In the genomic region with DNA sequence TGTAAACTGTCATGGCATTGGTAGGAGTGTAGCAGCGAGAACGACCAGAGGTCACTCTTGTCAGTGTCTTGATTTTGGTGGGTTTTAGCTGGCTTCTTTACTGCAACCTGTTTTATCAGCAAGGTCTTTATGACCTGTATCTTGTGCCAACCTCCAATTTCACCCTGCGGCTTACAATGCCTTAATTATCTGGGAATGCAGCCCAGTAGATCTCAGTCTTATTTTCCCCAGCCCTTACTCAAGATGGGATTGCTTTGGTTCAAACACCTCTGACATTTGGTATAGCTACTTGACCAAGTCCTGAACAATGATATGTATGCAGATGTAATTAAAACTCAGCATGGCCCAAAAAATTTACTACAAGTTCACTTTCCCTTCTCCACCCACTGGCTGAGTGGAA, we compare ENCODE assay signal across 34 cellular contexts.
"Had no signal": no experiment of that assay in that cellular context is flagged by ENCODE, and none has a peak within 500 bp of the region (broad histone marks: within the 10 kb centered on the region; RNA-seq: fewer than 3 reads in every experiment).

No MANE protein-coding gene starts in this region.

- H3K36me3 ChIP-seq: MG63 had no signal

- H3K4me3 ChIP-seq: MG63 had no signal

- H3K27me3 ChIP-seq: MG63 had no signal

- DNase-seq: Karpas-422, Kasumi-1, MG63, MM.1S, MV-4-11, NCI-H1048, NCI-H1092, NCI-H1092 treated with DMSO at 0.1 percent for 48 hours, NCI-H1105, NCI-H1105 treated with DMSO at 0.1 percent for 48 hours, NCI-H1417, NCI-H1417 treated with DMSO at 0.1 percent for 48 hours, NCI-H1436, NCI-H1436 treated with DMSO at 0.1 percent for 48 hours, NCI-H146, NCI-H1694, NCI-H1694 treated with DMSO at 0.1 percent for 48 hours, NCI-H187, NCI-H187 treated with DMSO at 0.1 percent for 48 hours, NCI-H1930, NCI-H2029, NCI-H2029 treated with DMSO at 0.1 percent for 48 hours, NCI-H2081, NCI-H2081 treated with DMSO at 0.1 percent for 48 hours, NCI-H2107, NCI-H2171, NCI-H2171 treated with DMSO at 0.1 percent for 48 hours, NCI-H2227 treated with DMSO at 0.1 percent for 48 hours, NCI-H226, NCI-H345, NCI-H446, NCI-H446 treated with DMSO at 0.1 percent for 48 hours, NCI-H510A, NCI-H510A treated with DMSO at 0.1 percent for 48 hours had no signal

- H3K9me3 ChIP-seq: MG63 had no signal
